Comparison of ENCODE assay signal across 1 cellular context in the genomic region with DNA sequence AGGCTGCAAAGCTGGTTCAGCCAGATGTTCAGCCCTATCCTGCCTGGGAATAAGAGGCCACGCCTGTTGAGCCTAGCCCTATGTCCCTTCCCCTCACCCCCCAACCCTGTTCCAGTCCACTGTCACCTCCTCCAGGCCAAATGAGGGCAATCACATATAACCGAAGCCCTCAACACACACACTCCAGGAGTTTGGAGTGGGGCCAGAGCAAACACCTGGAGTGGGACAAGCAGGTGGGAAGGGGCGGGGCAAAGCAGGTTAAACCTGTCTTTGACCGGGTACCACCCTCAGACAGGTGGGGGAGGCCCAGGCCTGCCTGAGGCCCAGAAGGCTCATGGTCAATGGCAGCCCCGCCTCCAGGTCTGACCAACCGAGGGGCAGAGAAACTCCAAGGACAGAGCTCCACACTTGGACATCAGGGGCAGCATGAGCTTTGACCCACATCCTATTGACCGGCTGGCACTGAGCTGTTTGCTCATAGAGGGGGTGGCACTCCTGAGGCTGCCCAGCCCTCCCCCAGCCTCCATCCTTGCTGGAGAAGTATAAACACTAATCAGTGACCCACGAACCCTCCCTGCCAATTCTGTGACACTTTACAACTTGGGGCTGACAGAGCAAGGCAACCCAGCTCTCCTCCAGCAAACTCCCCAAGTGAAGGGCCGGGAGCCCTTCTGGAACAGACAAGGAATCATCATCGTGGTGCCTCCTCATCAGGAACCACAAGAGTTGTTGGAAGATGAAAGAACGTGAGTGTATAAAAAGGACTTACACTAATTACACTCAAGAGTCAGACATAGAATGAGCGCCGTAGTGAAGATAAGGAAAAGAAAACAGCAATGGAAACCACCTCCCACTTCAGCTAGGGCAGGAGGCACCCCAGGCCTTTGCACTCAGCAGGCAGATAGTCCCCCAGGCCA.
A peak's percentile ranks its signal among the peaks of the same experiment; 100 is the strongest.
TF ChIP-seq lines count a peak whose summit lies in the region.

No MANE protein-coding gene starts in this region.

TF ChIP-seq in HepG2, 621 proteins besides CTCF, POLR2A, EP300 and RAD21 (continued from another document and continues in another):
- TF ChIP-seq, protein P1, sequence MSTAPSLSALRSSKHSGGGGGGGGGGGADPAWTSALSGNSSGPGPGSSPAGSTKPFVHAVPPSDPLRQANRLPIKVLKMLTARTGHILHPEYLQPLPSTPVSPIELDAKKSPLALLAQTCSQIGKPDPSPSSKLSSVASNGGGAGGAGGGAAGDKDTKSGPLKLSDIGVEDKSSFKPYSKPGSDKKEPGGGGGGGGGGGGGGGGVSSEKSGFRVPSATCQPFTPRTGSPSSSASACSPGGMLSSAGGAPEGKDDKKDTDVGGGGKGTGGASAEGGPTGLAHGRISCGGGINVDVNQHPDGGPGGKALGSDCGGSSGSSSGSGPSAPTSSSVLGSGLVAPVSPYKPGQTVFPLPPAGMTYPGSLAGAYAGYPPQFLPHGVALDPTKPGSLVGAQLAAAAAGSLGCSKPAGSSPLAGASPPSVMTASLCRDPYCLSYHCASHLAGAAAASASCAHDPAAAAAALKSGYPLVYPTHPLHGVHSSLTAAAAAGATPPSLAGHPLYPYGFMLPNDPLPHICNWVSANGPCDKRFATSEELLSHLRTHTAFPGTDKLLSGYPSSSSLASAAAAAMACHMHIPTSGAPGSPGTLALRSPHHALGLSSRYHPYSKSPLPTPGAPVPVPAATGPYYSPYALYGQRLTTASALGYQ (CRISPR knock-in tag; IDR thresholded peaks at IDR 0.05), result no peak
- TF ChIP-seq, protein P2, sequence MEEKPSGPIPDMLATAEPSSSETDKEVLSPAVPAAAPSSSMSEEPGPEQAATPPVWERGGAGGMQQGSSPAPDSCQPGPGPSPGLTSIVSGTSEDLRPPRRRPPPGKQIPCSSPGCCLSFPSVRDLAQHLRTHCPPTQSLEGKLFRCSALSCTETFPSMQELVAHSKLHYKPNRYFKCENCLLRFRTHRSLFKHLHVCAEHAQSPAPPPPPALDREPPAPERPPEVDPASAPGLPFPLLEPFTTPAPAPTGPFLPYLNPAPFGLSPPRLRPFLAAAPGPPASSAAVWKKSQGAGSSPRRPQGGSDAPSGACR (CRISPR knock-in tag; IDR thresholded peaks at IDR 0.05), result no peak
- TF ChIP-seq FOXK2 (IDR thresholded peaks at IDR 0.05), result no peak
- TF ChIP-seq ZBTB38 (CRISPR knock-in tag; IDR thresholded peaks at IDR 0.05), result peak; percentile 62; the same call in 1 of the 2 replicates
- peak; percentile 45; the same call in 1 of the 2 replicates for TF ChIP-seq ERF (CRISPR knock-in tag; IDR thresholded peaks at IDR 0.05)
- TF ChIP-seq RBFOX2 (IDR thresholded peaks at IDR 0.05; ENCODE audit: low read depth, low read length), result no peak
- peak; percentile 90 for TF ChIP-seq SALL1 (CRISPR knock-in tag; IDR thresholded peaks at IDR 0.05)
- peak; percentile 25 for TF ChIP-seq IKZF4 (CRISPR knock-in tag; IDR thresholded peaks at IDR 0.05; ENCODE audit: borderline replicate concordance, low read depth, not compliant biosample characterization)
- TF ChIP-seq, protein P3, sequence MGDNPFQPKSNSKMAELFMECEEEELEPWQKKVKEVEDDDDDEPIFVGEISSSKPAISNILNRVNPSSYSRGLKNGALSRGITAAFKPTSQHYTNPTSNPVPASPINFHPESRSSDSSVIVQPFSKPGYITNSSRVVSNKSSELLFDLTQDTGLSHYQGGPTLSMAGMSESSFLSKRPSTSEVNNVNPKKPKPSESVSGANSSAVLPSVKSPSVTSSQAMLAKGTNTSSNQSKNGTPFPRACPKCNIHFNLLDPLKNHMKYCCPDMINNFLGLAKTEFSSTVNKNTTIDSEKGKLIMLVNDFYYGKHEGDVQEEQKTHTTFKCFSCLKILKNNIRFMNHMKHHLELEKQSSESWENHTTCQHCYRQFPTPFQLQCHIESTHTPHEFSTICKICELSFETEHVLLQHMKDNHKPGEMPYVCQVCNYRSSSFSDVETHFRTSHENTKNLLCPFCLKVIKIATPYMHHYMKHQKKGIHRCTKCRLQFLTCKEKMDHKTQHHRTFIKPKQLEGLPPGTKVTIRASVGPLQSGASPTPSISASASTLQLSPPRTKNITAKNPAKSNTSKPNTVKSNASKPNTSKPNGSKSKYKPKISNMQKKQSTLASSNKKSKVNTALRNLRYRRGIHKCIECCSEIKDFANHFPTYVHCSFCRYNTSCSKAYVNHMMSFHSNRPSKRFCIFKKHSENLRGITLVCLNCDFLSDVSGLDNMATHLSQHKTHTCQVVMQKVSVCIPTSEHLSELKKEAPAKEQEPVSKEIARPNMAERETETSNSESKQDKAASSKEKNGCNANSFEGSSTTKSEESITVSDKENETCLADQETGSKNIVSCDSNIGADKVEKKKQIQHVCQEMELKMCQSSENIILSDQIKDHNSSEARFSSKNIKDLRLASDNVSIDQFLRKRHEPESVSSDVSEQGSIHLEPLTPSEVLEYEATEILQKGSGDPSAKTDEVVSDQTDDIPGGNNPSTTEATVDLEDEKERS (CRISPR knock-in tag; IDR thresholded peaks at IDR 0.05), result peak; percentile 51; the same call in 1 of the 2 replicates
- peak; percentile 75 for TF ChIP-seq CBX5 (CRISPR knock-in tag; IDR thresholded peaks at IDR 0.05; ENCODE audit: borderline replicate concordance)
- peak; percentile 59; the same call in 1 of the 2 replicates for TF ChIP-seq JUND (CRISPR knock-in tag; IDR thresholded peaks at IDR 0.05)
- TF ChIP-seq, protein P4, sequence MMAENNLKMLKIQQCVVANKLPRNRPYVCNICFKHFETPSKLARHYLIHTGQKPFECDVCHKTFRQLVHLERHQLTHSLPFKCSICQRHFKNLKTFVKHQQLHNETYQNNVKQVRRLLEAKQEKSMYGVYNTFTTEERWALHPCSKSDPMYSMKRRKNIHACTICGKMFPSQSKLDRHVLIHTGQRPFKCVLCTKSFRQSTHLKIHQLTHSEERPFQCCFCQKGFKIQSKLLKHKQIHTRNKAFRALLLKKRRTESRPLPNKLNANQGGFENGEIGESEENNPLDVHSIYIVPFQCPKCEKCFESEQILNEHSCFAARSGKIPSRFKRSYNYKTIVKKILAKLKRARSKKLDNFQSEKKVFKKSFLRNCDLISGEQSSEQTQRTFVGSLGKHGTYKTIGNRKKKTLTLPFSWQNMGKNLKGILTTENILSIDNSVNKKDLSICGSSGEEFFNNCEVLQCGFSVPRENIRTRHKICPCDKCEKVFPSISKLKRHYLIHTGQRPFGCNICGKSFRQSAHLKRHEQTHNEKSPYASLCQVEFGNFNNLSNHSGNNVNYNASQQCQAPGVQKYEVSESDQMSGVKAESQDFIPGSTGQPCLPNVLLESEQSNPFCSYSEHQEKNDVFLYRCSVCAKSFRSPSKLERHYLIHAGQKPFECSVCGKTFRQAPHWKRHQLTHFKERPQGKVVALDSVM (CRISPR knock-in tag; IDR thresholded peaks at IDR 0.05), result peak; percentile 80
- no peak for TF ChIP-seq RFXAP (CRISPR knock-in tag; IDR thresholded peaks at IDR 0.05; ENCODE audit: borderline replicate concordance)
- TF ChIP-seq SRF (IDR thresholded peaks at IDR 0.05; ENCODE audit: low read depth, low read length), result peak; percentile 4; the same call in 1 of the 2 replicates
- TF ChIP-seq KLF9 (CRISPR knock-in tag; IDR thresholded peaks at IDR 0.05; ENCODE audit: low read depth), result no peak
- peak; percentile 57 for TF ChIP-seq ASH2L (IDR thresholded peaks at IDR 0.05; ENCODE audit: insufficient read length, low read depth, low read length)
- TF ChIP-seq, protein P5, sequence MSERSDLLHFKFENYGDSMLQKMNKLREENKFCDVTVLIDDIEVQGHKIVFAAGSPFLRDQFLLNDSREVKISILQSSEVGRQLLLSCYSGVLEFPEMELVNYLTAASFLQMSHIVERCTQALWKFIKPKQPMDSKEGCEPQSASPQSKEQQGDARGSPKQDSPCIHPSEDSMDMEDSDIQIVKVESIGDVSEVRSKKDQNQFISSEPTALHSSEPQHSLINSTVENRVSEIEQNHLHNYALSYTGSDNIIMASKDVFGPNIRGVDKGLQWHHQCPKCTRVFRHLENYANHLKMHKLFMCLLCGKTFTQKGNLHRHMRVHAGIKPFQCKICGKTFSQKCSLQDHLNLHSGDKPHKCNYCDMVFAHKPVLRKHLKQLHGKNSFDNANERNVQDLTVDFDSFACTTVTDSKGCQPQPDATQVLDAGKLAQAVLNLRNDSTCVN (CRISPR knock-in tag; IDR thresholded peaks at IDR 0.05; ENCODE audit: borderline replicate concordance), result no peak
- peak; percentile 49 for TF ChIP-seq ZNF781 (CRISPR knock-in tag; IDR thresholded peaks at IDR 0.05; ENCODE audit: borderline replicate concordance, not compliant biosample characterization)
- TF ChIP-seq ZNF703 (CRISPR knock-in tag; IDR thresholded peaks at IDR 0.05; ENCODE audit: borderline replicate concordance), result no peak; the same call in 1 of the 2 replicates
- peak; percentile 99 for TF ChIP-seq ZEB1 (IDR thresholded peaks at IDR 0.05; ENCODE audit: insufficient replicate concordance, low read depth)
- no peak for TF ChIP-seq ZNF17 (CRISPR knock-in tag; IDR thresholded peaks at IDR 0.05)
- TF ChIP-seq KAT8 (CRISPR knock-in tag; IDR thresholded peaks at IDR 0.05), result peak; percentile 65; the same call in 1 of the 2 replicates
- no peak for TF ChIP-seq TCF7L2 (IDR thresholded peaks at IDR 0.05; ENCODE audit: low read depth, low read length)
- TF ChIP-seq, protein P6, sequence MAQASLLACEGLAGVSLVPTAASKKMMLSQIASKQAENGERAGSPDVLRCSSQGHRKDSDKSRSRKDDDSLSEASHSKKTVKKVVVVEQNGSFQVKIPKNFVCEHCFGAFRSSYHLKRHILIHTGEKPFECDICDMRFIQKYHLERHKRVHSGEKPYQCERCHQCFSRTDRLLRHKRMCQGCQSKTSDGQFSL (CRISPR knock-in tag; IDR thresholded peaks at IDR 0.05), result peak; percentile 83; the same call in 1 of the 2 replicates
- peak; percentile 54 for TF ChIP-seq ELF3 (CRISPR knock-in tag; IDR thresholded peaks at IDR 0.05)
- TF ChIP-seq, protein P7, sequence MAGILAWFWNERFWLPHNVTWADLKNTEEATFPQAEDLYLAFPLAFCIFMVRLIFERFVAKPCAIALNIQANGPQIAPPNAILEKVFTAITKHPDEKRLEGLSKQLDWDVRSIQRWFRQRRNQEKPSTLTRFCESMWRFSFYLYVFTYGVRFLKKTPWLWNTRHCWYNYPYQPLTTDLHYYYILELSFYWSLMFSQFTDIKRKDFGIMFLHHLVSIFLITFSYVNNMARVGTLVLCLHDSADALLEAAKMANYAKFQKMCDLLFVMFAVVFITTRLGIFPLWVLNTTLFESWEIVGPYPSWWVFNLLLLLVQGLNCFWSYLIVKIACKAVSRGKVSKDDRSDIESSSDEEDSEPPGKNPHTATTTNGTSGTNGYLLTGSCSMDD (CRISPR knock-in tag; IDR thresholded peaks at IDR 0.05), result no peak
- 0 out of 2 replicates have a peak, but pooled peaks have one; percentile 34 for TF ChIP-seq NRL (CRISPR knock-in tag; IDR thresholded peaks at IDR 0.05; ENCODE audit: borderline replicate concordance)
- peak; percentile 70; the same call in 1 of the 2 replicates for TF ChIP-seq ISL2 (CRISPR knock-in tag; IDR thresholded peaks at IDR 0.05)
- no peak for TF ChIP-seq PAWR (CRISPR knock-in tag; IDR thresholded peaks at IDR 0.05; ENCODE audit: borderline replicate concordance)
- TF ChIP-seq, protein P8, sequence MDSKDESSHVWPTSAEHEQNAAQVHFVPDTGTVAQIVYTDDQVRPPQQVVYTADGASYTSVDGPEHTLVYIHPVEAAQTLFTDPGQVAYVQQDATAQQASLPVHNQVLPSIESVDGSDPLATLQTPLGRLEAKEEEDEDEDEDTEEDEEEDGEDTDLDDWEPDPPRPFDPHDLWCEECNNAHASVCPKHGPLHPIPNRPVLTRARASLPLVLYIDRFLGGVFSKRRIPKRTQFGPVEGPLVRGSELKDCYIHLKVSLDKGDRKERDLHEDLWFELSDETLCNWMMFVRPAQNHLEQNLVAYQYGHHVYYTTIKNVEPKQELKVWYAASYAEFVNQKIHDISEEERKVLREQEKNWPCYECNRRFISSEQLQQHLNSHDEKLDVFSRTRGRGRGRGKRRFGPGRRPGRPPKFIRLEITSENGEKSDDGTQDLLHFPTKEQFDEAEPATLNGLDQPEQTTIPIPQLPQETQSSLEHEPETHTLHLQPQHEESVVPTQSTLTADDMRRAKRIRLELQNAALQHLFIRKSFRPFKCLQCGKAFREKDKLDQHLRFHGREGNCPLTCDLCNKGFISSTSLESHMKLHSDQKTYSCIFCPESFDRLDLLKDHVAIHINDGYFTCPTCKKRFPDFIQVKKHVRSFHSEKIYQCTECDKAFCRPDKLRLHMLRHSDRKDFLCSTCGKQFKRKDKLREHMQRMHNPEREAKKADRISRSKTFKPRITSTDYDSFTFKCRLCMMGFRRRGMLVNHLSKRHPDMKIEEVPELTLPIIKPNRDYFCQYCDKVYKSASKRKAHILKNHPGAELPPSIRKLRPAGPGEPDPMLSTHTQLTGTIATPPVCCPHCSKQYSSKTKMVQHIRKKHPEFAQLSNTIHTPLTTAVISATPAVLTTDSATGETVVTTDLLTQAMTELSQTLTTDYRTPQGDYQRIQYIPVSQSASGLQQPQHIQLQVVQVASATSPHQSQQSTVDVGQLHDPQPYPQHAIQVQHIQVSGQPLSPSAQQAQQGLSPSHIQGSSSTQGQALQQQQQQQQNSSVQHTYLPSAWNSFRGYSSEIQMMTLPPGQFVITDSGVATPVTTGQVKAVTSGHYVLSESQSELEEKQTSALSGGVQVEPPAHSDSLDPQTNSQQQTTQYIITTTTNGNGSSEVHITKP (CRISPR knock-in tag; IDR thresholded peaks at IDR 0.05; ENCODE audit: low read depth), result no peak
- peak; percentile 80 for TF ChIP-seq AKAP8 (CRISPR knock-in tag; IDR thresholded peaks at IDR 0.05)
- TF ChIP-seq, protein P9, sequence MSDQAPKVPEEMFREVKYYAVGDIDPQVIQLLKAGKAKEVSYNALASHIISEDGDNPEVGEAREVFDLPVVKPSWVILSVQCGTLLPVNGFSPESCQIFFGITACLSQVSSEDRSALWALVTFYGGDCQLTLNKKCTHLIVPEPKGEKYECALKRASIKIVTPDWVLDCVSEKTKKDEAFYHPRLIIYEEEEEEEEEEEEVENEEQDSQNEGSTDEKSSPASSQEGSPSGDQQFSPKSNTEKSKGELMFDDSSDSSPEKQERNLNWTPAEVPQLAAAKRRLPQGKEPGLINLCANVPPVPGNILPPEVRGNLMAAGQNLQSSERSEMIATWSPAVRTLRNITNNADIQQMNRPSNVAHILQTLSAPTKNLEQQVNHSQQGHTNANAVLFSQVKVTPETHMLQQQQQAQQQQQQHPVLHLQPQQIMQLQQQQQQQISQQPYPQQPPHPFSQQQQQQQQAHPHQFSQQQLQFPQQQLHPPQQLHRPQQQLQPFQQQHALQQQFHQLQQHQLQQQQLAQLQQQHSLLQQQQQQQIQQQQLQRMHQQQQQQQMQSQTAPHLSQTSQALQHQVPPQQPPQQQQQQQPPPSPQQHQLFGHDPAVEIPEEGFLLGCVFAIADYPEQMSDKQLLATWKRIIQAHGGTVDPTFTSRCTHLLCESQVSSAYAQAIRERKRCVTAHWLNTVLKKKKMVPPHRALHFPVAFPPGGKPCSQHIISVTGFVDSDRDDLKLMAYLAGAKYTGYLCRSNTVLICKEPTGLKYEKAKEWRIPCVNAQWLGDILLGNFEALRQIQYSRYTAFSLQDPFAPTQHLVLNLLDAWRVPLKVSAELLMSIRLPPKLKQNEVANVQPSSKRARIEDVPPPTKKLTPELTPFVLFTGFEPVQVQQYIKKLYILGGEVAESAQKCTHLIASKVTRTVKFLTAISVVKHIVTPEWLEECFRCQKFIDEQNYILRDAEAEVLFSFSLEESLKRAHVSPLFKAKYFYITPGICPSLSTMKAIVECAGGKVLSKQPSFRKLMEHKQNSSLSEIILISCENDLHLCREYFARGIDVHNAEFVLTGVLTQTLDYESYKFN (CRISPR knock-in tag; conservative IDR thresholded peaks at IDR 0.05), result peak; percentile 91
- TF ChIP-seq ZNF331 (CRISPR knock-in tag; IDR thresholded peaks at IDR 0.05), result peak; percentile 36; the same call in 1 of the 2 replicates
- TF ChIP-seq ZNF619 (CRISPR knock-in tag; IDR thresholded peaks at IDR 0.05), result peak; percentile 86; the same call in 1 of the 2 replicates
- 0 out of 2 replicates have a peak, but pooled peaks have one; percentile 23 for TF ChIP-seq WIZ (CRISPR knock-in tag; IDR thresholded peaks at IDR 0.05)
